21 cellular contexts compared by ENCODE assay signal in the genomic region with DNA sequence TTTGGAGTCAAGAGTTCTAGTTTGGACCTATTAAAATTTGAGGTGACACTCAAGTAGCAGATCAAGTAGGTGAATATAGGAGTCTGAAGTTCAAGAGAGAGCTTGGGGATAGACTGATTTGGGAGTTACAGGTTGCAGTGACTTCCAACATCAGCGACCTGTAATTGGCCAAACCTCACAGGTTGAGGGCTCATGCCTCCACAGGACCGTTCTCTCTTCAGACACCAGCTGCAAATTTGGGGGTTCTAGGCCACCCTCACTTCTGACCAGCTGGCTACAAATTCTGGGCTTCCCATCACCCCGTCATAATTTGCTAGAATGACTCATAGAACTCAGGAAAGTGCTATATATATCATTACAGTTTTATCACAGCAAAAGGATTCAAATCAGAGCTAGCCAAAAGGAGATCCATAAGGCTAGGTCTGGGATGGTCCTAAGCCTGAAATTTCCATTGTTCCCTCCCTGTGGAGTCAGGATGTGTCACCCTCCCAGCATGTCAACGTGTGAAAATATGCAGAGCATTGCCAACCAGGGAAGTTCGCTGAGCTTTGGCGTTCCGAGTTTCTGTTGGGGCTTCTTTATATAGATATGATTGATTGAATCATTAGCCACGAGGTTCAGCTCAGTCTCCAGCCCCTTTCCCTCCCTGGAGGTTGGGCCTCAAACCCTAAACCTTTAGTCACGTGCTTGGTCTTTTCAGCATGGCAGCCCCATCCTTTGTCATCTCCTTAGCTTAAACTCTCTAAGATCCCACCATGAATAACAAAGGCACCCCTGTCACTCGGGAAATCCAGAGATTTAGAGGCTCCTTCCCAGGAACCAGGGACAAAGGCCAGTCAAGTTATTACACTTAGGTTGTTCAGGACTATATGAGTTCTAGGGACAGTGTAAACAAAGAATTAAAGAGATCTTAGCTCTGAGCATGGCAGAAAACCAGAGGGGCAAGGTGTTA. TPM values are rescaled to one million over a fixed set of nuclear protein-coding genes. Genes with fewer than 3 reads are reported as not detected.
DNase-seq lines count a peak whose midpoint lies in the region; ATAC-seq and TF ChIP-seq lines count a peak whose summit lies in the region.
"Had no signal": no experiment of that assay in that cellular context is flagged by ENCODE, and none has a peak within 500 bp of the region (broad histone marks: within the 10 kb centered on the region; RNA-seq: fewer than 3 reads in every experiment).

No MANE protein-coding gene starts in this region.

- CTCF ChIA-PET in activated naive CD4-positive, alpha-beta T cell treated with anti-CD3 and anti-CD28 coated beads for 36 hours (lab: Charles Lee) = interaction anchor here (1.0 kb wide), 1 partner anchor 23 kb away, joined by 4 read pairs; a partner anchor contains a TSS

- DNase-seq in activated naive CD4-positive, alpha-beta T cell treated with anti-CD3 and anti-CD28 coated beads, Interleukin-2, amount 50 U/mL, for 72 hours (ENCODE audit: low spot score in 2 of 2) = no peak
- no peak for DNase-seq in activated naive CD4-positive, alpha-beta T cell treated with anti-CD3 and anti-CD28 coated beads for 36 hours
- DNase-seq in astrocyte of the cerebellum (ENCODE audit: low read depth) (peak; percentile 19), fibroblast of the aortic adventitia (ENCODE audit: low read depth) (peak; percentile 65), uterus (no peak), MV-4-11 (lab: John Stamatoyannopoulos, UW) (no peak)
- DNase-seq in stimulated activated naive CD8-positive, alpha-beta T cell treated with anti-CD3 and anti-CD28 coated beads, Interleukin-15, amount 100 ng/mL, for 72 hours = no peak
- DNase-seq: activated effector memory CD4-positive, alpha-beta T cell treated with Interleukin-2 at 50 U/mL for 16 hours; adrenal gland; H7; NCI-H146; NCI-H2171 treated with DMSO at 0.1 percent for 48 hours; NCI-H526 treated with DMSO at 0.1 percent for 48 hours; stimulated activated CD4-positive, alpha-beta T cell treated with anti-CD3 and anti-CD28 coated beads, Interleukin-4, amount 100 ng/mL, for 1 hour; T1000 had no signal

- in situ Hi-C loops in astrocyte of the cerebellum (cut with HindIII; ENCODE audit: low sequenced_read_pairs) = no loop called here

- no peaks in the 10 kb centered on the region for H3K9me3 ChIP-seq in uterus
- H3K9me3 ChIP-seq: A549, adrenal gland, psoas muscle had no signal

- no peak for ATAC-seq in activated naive CD4-positive, alpha-beta T cell treated with anti-CD3 and anti-CD28 coated beads, Interleukin-2, amount 50 U/mL, for 72 hours
- ATAC-seq in stimulated activated naive CD8-positive, alpha-beta T cell treated with anti-CD3 and anti-CD28 coated beads, Interleukin-15, amount 100 ng/mL, for 72 hours = no peak
- ATAC-seq in GM18519 (IDR thresholded peaks at IDR 0.05; ENCODE audit: low FRiP score, unreplicated experiment) = no peak
- ATAC-seq: A549; activated CD4-positive, CD25-positive, alpha-beta regulatory T cell treated with anti-CD3 and anti-CD28 coated beads, Interleukin-2, amount 50 U/mL, for 24 hours; psoas muscle had no signal

- no peak for TF ChIP-seq POLR2A in uterus (IDR thresholded peaks at IDR 0.05)

- no peaks in the 10 kb centered on the region for H3K27me3 ChIP-seq in uterus
- H3K27me3 ChIP-seq: adrenal gland had no signal

- intact Hi-C loops in activated naive CD4-positive, alpha-beta T cell treated with anti-CD3 and anti-CD28 coated beads for 36 hours (cut with micrococcal nuclease) = no loop called here
- intact Hi-C loops in uterus (cut with DNase I; ENCODE audit: low total_unique reads) = no loop called here

- H3K4me3 Mint-ChIP-seq in activated naive CD4-positive, alpha-beta T cell treated with anti-CD3 and anti-CD28 coated beads for 36 hours = no peak overlapping the region
- no peak overlapping the region for H3K4me3 Mint-ChIP-seq in stimulated activated naive CD8-positive, alpha-beta T cell treated with anti-CD3 and anti-CD28 coated beads, Interleukin-15, amount 100 ng/mL, for 72 hours
- H3K4me3 Mint-ChIP-seq: nephron had no signal

- peak overlapping the region; percentile 36 to 84 for H3K27ac Mint-ChIP-seq in activated naive CD4-positive, alpha-beta T cell treated with anti-CD3 and anti-CD28 coated beads, Interleukin-2, amount 50 U/mL, for 72 hours
- no peak overlapping the region for H3K27ac Mint-ChIP-seq in activated naive CD4-positive, alpha-beta T cell treated with anti-CD3 and anti-CD28 coated beads for 36 hours
- peak overlapping the region; percentile 43 to 68 for H3K27ac Mint-ChIP-seq in stimulated activated naive CD8-positive, alpha-beta T cell treated with anti-CD3 and anti-CD28 coated beads, Interleukin-15, amount 100 ng/mL, for 72 hours
- H3K27ac Mint-ChIP-seq: nephron had no signal

- H3K9me3 Mint-ChIP-seq in activated naive CD4-positive, alpha-beta T cell treated with anti-CD3 and anti-CD28 coated beads, Interleukin-2, amount 50 U/mL, for 72 hours = no peaks in the 10 kb centered on the region
- H3K9me3 Mint-ChIP-seq in activated naive CD4-positive, alpha-beta T cell treated with anti-CD3 and anti-CD28 coated beads for 36 hours = no peaks in the 10 kb centered on the region
- H3K9me3 Mint-ChIP-seq in stimulated activated naive CD8-positive, alpha-beta T cell treated with anti-CD3 and anti-CD28 coated beads, Interleukin-15, amount 100 ng/mL, for 72 hours = no peaks in the 10 kb centered on the region
- H3K9me3 Mint-ChIP-seq: nephron had no signal

- no peaks in the 10 kb centered on the region for H3K4me1 ChIP-seq in uterus
- H3K4me1 ChIP-seq: psoas muscle had no signal

- no peak overlapping the region for H3K27ac ChIP-seq in uterus
- H3K27ac ChIP-seq: A549, adrenal gland, psoas muscle, skin epidermis had no signal

- H3K36me3 Mint-ChIP-seq in activated naive CD4-positive, alpha-beta T cell treated with anti-CD3 and anti-CD28 coated beads, Interleukin-2, amount 50 U/mL, for 72 hours = peaks cover 23 to 27% of the 10 kb centered on the region in 2 donors
- H3K36me3 Mint-ChIP-seq in activated naive CD4-positive, alpha-beta T cell treated with anti-CD3 and anti-CD28 coated beads for 36 hours (ENCODE audit: low read depth) = peaks cover 44% of the 10 kb centered on the region

- H3K4me3 ChIP-seq in astrocyte of the cerebellum (ENCODE audit: low read depth, low read length) = no peak overlapping the region
- H3K4me3 ChIP-seq in fibroblast of the aortic adventitia (ENCODE audit: low read depth, low read length) = no peak overlapping the region
- no peak overlapping the region for H3K4me3 ChIP-seq in uterus
- H3K4me3 ChIP-seq: A549, adrenal gland, psoas muscle, skin epidermis had no signal

- no peaks in the 10 kb centered on the region for H3K27me3 Mint-ChIP-seq in activated naive CD4-positive, alpha-beta T cell treated with anti-CD3 and anti-CD28 coated beads for 36 hours (ENCODE audit: low read depth)
- no peaks in the 10 kb centered on the region for H3K27me3 Mint-ChIP-seq in stimulated activated naive CD8-positive, alpha-beta T cell treated with anti-CD3 and anti-CD28 coated beads, Interleukin-15, amount 100 ng/mL, for 72 hours

- H3K36me3 ChIP-seq in uterus = no peaks in the 10 kb centered on the region

- no peaks in the 10 kb centered on the region for H3K4me1 Mint-ChIP-seq in activated naive CD4-positive, alpha-beta T cell treated with anti-CD3 and anti-CD28 coated beads for 36 hours (ENCODE audit: low read depth)
- no peaks in the 10 kb centered on the region for H3K4me1 Mint-ChIP-seq in stimulated activated naive CD8-positive, alpha-beta T cell treated with anti-CD3 and anti-CD28 coated beads, Interleukin-15, amount 100 ng/mL, for 72 hours
- H3K4me1 Mint-ChIP-seq: nephron had no signal

- TF ChIP-seq CTCF in astrocyte of the cerebellum (IDR thresholded peaks at IDR 0.05; ENCODE audit: low read depth, low read length, missing control alignments) = no peak
- no peak for TF ChIP-seq CTCF in fibroblast of the aortic adventitia (IDR thresholded peaks at IDR 0.05; ENCODE audit: insufficient read depth, low read length)
- TF ChIP-seq CTCF in uterus (IDR thresholded peaks at IDR 0.05) = no peak

RNA-seq across cellular contexts. Expression of a gene that starts 20.7 kb away (rescaled TPM):
- 10 to 100 TPM; 12.1 to 13.3 TPM for total RNA-seq in activated naive CD4-positive, alpha-beta T cell treated with anti-CD3 and anti-CD28 coated beads, Interleukin-2, amount 50 U/mL, for 72 hours
- total RNA-seq in activated naive CD4-positive, alpha-beta T cell treated with anti-CD3 and anti-CD28 coated beads for 36 hours = 10 to 100 TPM in 1 of 2 experiments, 1 to 10 TPM in 1; 9.0 to 10.4 TPM
- total RNA-seq in fibroblast of the aortic adventitia (ENCODE audit: low replicate concordance) (5.6 and 14.3 TPM in 2 replicates), uterus (10 to 100 TPM in 1 of 4 donors, 1 to 10 TPM in 3; 2.9 to 14.1 (median 7.7) TPM)

RNA-seq across cellular contexts. Expression of a gene that starts 23.4 kb away (rescaled TPM):
- total RNA-seq in activated naive CD4-positive, alpha-beta T cell treated with anti-CD3 and anti-CD28 coated beads, Interleukin-2, amount 50 U/mL, for 72 hours = 10 to 100 TPM; 23.5 to 35.6 TPM
- total RNA-seq in activated naive CD4-positive, alpha-beta T cell treated with anti-CD3 and anti-CD28 coated beads for 36 hours = 10 to 100 TPM; 21.6 to 22.0 TPM
- total RNA-seq in fibroblast of the aortic adventitia (ENCODE audit: low replicate concordance) = 15.5 and 31.9 TPM in 2 replicates
- 10 to 100 TPM in 3 of 4 donors, 1 to 10 TPM in 1; 3.2 to 36.4 (median 24.1) TPM for total RNA-seq in uterus

RNA-seq across cellular contexts. Expression of a gene that starts 43.3 kb away (rescaled TPM):
- 10 to 100 TPM in 1 of 2 donors, 1 to 10 TPM in 1; 7.6 to 18.2 TPM for total RNA-seq in activated naive CD4-positive, alpha-beta T cell treated with anti-CD3 and anti-CD28 coated beads, Interleukin-2, amount 50 U/mL, for 72 hours
- total RNA-seq in activated naive CD4-positive, alpha-beta T cell treated with anti-CD3 and anti-CD28 coated beads for 36 hours = 1 to 10 TPM; 6.8 to 7.1 TPM
- total RNA-seq in fibroblast of the aortic adventitia (ENCODE audit: low replicate concordance) (9.1 and 12.7 TPM in 2 replicates), uterus (10 to 100 TPM in 3 of 4 donors, 1 to 10 TPM in 1; 2.6 to 26.7 (median 19.3) TPM)

Comparison
In these comparisons a context has a peak if more than half of its experiments do, and no peak if none do; other contexts are left out.
1. DNase-seq: peak in astrocyte of the cerebellum (single experiment) and fibroblast of the aortic adventitia (single experiment); none in activated naive CD4-positive, alpha-beta T cell treated with anti-CD3 and anti-CD28 coated beads, Interleukin-2, amount 50 U/mL, for 72 hours (0 of 2), activated naive CD4-positive, alpha-beta T cell treated with anti-CD3 and anti-CD28 coated beads for 36 hours (single experiment), stimulated activated naive CD8-positive, alpha-beta T cell treated with anti-CD3 and anti-CD28 coated beads, Interleukin-15, amount 100 ng/mL, for 72 hours (0 of 2), uterus (0 of 2) and MV-4-11 (single experiment).